In genomic region chr10:6240254-6240653, GRCh38 we compare ENCODE assay signal across 1 cellular context.
TF ChIP-seq lines count a peak whose summit lies in the region.

No MANE protein-coding gene starts in this region.

TF ChIP-seq in IMR-90, 13 proteins besides CTCF, POLR2A, EP300 and RAD21 (continued from another document):
- TF ChIP-seq MAFK (IDR thresholded peaks at IDR 0.05; ENCODE audit: low read depth, low read length) = no peak
- TF ChIP-seq NFE2L2 (IDR thresholded peaks at IDR 0.05; ENCODE audit: low read depth, low read length) = no peak
